Comparison of ENCODE assay signal across 1 cellular context in genomic region chr2:109470121-109470921, GRCh38.
TF ChIP-seq lines count a peak whose summit lies in the region.

No MANE protein-coding gene starts in this region.

TF ChIP-seq in HCT116, 20 proteins besides CTCF, POLR2A, EP300 and RAD21:
- TF ChIP-seq ZNF274 (IDR thresholded peaks at IDR 0.05; ENCODE audit: low read depth, low read length), result no peak
- peak; percentile 26; the same call in 1 of the 2 replicates for TF ChIP-seq SP1 (IDR thresholded peaks at IDR 0.05; ENCODE audit: low read depth)
- no peak for TF ChIP-seq EZH2 (IDR thresholded peaks at IDR 0.05)
TF ChIP-seq in HCT116: peak in this region for 1.
